Comparison of ENCODE assay signal across 9 cellular contexts in genomic region chr10:35027567-35027966, GRCh38.
A peak's percentile ranks its signal among the peaks of the same experiment; 100 is the strongest.
DNase-seq lines count a peak whose midpoint lies in the region; ATAC-seq and TF ChIP-seq lines count a peak whose summit lies in the region.
"Had no signal": no experiment of that assay in that cellular context is flagged by ENCODE, and none has a peak within 500 bp of the region (broad histone marks: within the 10 kb centered on the region; RNA-seq: fewer than 3 reads in every experiment).

No MANE protein-coding gene starts in this region.

- H3K36me3 ChIP-seq in transverse colon: peaks cover 0 to 43% (median 16%) of the 10 kb centered on the region in 4 donors

- H3K27ac ChIP-seq in RWPE1 (no peak overlapping the region), transverse colon (no peak overlapping the region)

- TF ChIP-seq CTCF in RWPE1 (conservative IDR thresholded peaks at IDR 0.05; ENCODE audit: low read depth) (peak; percentile 62), foreskin fibroblast (IDR thresholded peaks at IDR 0.05; ENCODE audit: low read depth, low read length) (peak; percentile 31), transverse colon (IDR thresholded peaks at IDR 0.05) (peak; percentile 22 to 39 (median 30))

- DNase-seq in SIG-M5 treated with dmso at 0.1 percent for 504 hours (lab: John Stamatoyannopoulos, UW; ENCODE audit: unreplicated experiment): peak; percentile 22
- DNase-seq in SIG-M5 (lab: John Stamatoyannopoulos, UW): no peak
- DNase-seq in RWPE1 (ENCODE audit: low spot score): no peak
- DNase-seq in foreskin fibroblast: peak in 1 of 2 donors; percentile 39
- DNase-seq in transverse colon: no peak
- no peak for DNase-seq in activated CD4-positive, alpha-beta T cell treated with anti-CD3 and anti-CD28 coated beads, Interleukin-2, amount 50 U/mL, for 1 hour
- DNase-seq: COR-L47 had no signal

- POLR2A ChIA-PET in RWPE1 (lab: Yijun Ruan, JAX; ENCODE audit: low non-redundant PET): no interaction called here

- CTCF ChIA-PET in RWPE1 (lab: Yijun Ruan, JAX): interaction anchor here (0.7 to 3.6 kb wide), 5 partner anchors 31 to 372 kb away, joined by 3 to 25 read pairs (median 3); no protein-coding TSS in a partner anchor

- in situ Hi-C loops in transverse colon (cut with MboI; ENCODE audit: low pct_ligation_motif_present in 1 of 4, low pct_unique_long_range_greater_than_20kb in 1 of 4, low sequenced_read_pairs in 3 of 4): no loop called here

- H3K4me3 ChIP-seq in foreskin fibroblast (ENCODE audit: low read depth in 1 of 2, low read length in 2 of 2) (no peak overlapping the region), transverse colon (no peak overlapping the region)

- H3K4me1 ChIP-seq in transverse colon: no peaks in the 10 kb centered on the region

- intact Hi-C loops in transverse colon (cut with DNase I; ENCODE audit: low total_unique reads): no loop called here

- H3K9me3 ChIP-seq in transverse colon: no peaks in the 10 kb centered on the region

- H3K27me3 ChIP-seq in transverse colon: no peaks in the 10 kb centered on the region

- ATAC-seq in GM21723 (IDR thresholded peaks at IDR 0.05; ENCODE audit: unreplicated experiment) (no peak), GM21423 (IDR thresholded peaks at IDR 0.05; ENCODE audit: unreplicated experiment) (no peak)

- TF ChIP-seq POLR2A in transverse colon (IDR thresholded peaks at IDR 0.05): no peak

- TF ChIP-seq EP300 in transverse colon (IDR thresholded peaks at IDR 0.05; ENCODE audit: low read depth): no peak
